35 cellular contexts compared by ENCODE assay signal in the genomic region with DNA sequence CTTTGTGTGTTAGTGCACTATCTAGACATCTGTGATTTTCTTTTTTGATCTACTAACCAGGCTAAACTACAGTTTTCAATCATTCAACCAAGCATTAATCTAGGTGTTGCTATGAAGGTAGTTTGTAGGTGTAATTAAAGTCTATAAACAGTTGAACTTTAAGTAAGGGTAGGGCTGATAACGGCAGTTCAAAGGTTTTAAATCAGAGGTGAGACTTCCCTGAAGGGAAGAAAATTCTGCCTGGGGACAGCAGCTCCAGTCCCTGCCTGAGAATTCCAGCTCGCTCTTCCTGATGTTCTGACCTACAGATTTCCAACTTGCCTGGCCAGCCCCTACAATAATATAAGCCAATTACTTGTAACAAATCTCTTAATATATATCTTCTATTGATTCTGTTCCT.
"Had no signal": no experiment of that assay in that cellular context is flagged by ENCODE, and none has a peak within 500 bp of the region (broad histone marks: within the 10 kb centered on the region; RNA-seq: fewer than 3 reads in every experiment).

No MANE protein-coding gene starts in this region.

- H3K4me3 ChIP-seq: MG63 had no signal

- H3K27me3 ChIP-seq: MG63 had no signal

- H3K27ac ChIP-seq: KMS-11 had no signal

- DNase-seq: Karpas-422, Kasumi-1, KG1, MG63, MM.1S, MV-4-11, NCI-H1048, NCI-H1092, NCI-H1092 treated with DMSO at 0.1 percent for 48 hours, NCI-H1105, NCI-H1105 treated with DMSO at 0.1 percent for 48 hours, NCI-H1417, NCI-H1417 treated with DMSO at 0.1 percent for 48 hours, NCI-H1436, NCI-H1436 treated with DMSO at 0.1 percent for 48 hours, NCI-H146, NCI-H1694, NCI-H1694 treated with DMSO at 0.1 percent for 48 hours, NCI-H187, NCI-H187 treated with DMSO at 0.1 percent for 48 hours, NCI-H1930, NCI-H2029, NCI-H2029 treated with DMSO at 0.1 percent for 48 hours, NCI-H2081, NCI-H2081 treated with DMSO at 0.1 percent for 48 hours, NCI-H2107, NCI-H2171, NCI-H2171 treated with DMSO at 0.1 percent for 48 hours, NCI-H2227 treated with DMSO at 0.1 percent for 48 hours, NCI-H226, NCI-H345, NCI-H446, NCI-H446 treated with DMSO at 0.1 percent for 48 hours, NCI-H510A had no signal

- H3K9me3 ChIP-seq: MG63 had no signal

- H3K36me3 ChIP-seq: MG63 had no signal
